1 cellular context compared by ENCODE assay signal in the genomic region with DNA sequence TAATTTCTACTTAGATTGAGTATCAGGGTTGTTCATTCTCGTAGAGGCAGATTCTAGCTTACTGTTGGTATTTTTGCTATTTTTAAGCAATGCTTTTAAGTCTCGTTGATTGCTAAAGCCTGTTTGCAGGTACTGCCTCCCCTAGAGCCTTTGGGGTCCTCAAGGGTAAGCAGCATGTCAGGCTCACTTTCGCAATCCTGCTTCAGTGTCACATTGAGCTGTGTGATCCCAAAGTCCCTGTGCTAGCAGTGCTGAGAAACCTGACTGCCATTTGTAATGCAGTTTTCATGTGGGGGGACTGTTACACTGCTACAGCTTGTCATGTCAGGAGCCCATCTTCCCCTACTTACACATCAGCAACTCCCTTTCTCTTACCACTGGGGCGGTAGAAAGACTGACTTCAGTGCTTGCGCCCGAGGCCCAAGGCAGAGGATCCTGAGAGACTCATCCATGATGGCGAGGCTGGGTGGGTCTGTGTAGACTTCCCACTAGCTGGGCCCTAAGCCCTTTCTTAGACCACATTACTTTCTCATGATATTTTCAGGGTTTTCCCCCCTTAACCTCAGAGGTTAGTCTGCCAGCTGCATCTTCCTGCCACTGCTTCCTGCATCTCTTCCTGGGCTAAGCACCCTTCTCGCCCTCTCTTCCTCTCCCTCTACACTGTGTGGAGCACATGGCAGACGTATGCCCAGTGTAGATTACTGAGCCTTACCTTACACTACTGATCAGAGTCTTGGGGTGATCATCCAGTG.
TF ChIP-seq lines count a peak whose summit lies in the region.

No MANE protein-coding gene starts in this region.

TF ChIP-seq in H1, 55 proteins besides CTCF, POLR2A, EP300 and RAD21:
- peak; percentile 67; the same call in 1 of the 2 replicates for TF ChIP-seq CEBPB (IDR thresholded peaks at IDR 0.05; ENCODE audit: low read depth, low read length)
- TF ChIP-seq SAP30 (IDR thresholded peaks at IDR 0.05; ENCODE audit: insufficient read depth, insufficient replicate concordance, low read length): no peak
